10 cellular contexts compared by ENCODE assay signal in the genomic region with DNA sequence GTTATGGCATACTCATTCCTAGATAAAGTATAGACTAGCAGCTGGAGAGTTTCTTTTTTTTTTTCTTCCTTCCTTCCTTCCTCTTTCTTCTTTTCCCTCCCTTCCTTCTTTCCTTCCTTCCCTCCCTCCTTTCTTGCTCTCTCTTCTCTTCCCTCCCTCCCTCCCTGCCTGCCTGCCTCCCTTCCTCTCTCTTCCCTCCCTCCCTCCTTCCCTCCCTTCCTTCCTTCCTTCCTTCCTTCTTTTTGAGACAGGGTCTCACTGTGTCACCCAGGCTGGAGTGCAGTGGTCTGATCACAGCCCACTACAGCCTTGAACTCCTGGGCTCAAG. TPM values are rescaled to one million over a fixed set of nuclear protein-coding genes. Genes with fewer than 3 reads are reported as not detected.
DNase-seq lines count a peak whose midpoint lies in the region; ATAC-seq, FAIRE-seq and TF ChIP-seq lines count a peak whose summit lies in the region.
"Had no signal": no experiment of that assay in that cellular context is flagged by ENCODE, and none has a peak within 500 bp of the region (broad histone marks: within the 10 kb centered on the region; RNA-seq: fewer than 3 reads in every experiment).

No MANE protein-coding gene starts in this region.

- DNase-seq in K562 (ENCODE audit: extremely low read depth in 1 of 4, low spot score in 3 of 4) (no peak), left lung (no peak), SK-N-DZ (ENCODE audit: low spot score) (no peak), NCI-H1048 (lab: John Stamatoyannopoulos, UW) (no peak)
- DNase-seq: activated naive CD8-positive, alpha-beta T cell treated with anti-CD3 and anti-CD28 coated beads, Interleukin-2, amount 50 U/mL, for 24 hours had no signal

- no peak for TF ChIP-seq RAD21 in K562 (CRISPR knock-in tag; conservative IDR thresholded peaks at IDR 0.05 in 1 of 2, IDR thresholded peaks at IDR 0.05 in 1 of 2)

- POLR2A ChIA-PET in K562 (lab: Yijun Ruan, JAX), result interaction anchor here (0.6 to 1.2 kb wide), 2 partner anchors 12 to 35 kb away, joined by 3 read pairs; no protein-coding TSS in a partner anchor

- TF ChIP-seq CTCF in K562 (IDR thresholded peaks at IDR 0.05 in 2 of 3, conservative IDR thresholded peaks at IDR 0.05 in 1 of 3; ENCODE audit: insufficient read depth in 2 of 3, low read depth in 1 of 3, low read length in 3 of 3), result no peak
- no peak for TF ChIP-seq CTCF in left lung (IDR thresholded peaks at IDR 0.05)

- peaks cover 18% of the 10 kb centered on the region for H4K20me1 ChIP-seq in BLaER1
- H4K20me1 ChIP-seq in K562 (replicated peaks; ENCODE audit: control insufficient read depth, insufficient read depth, low read length), result no peaks in the 10 kb centered on the region

- H3K4me2 ChIP-seq in BLaER1 (peak overlapping the region; percentile 50), K562 (ENCODE audit: insufficient read depth, low read length) (no peak overlapping the region)

- no peak for FAIRE-seq in K562 (lab: Jason Lieb, UNC)

- H2AFZ ChIP-seq in K562 (ENCODE audit: low read depth, low read length), result no peak overlapping the region

- intact Hi-C loops in K562 (cut with micrococcal nuclease) (no loop called here), left lung (cut with DNase I) (no loop called here)

- H3K9me3 ChIP-seq in BLaER1, result no peaks in the 10 kb centered on the region
- no peaks in the 10 kb centered on the region for H3K9me3 ChIP-seq in K562 (replicated peaks; ENCODE audit: control insufficient read depth, insufficient read depth, low read depth, low read length)
- no peaks in the 10 kb centered on the region for H3K9me3 ChIP-seq in left lung

- H3K27me3 ChIP-seq in BLaER1, result no peaks in the 10 kb centered on the region
- no peaks in the 10 kb centered on the region for H3K27me3 ChIP-seq in K562 (ENCODE audit: control insufficient read depth in 2 of 2, insufficient read depth in 2 of 2, low read length in 2 of 2)
- no peaks in the 10 kb centered on the region for H3K27me3 ChIP-seq in left lung

- H3K36me3 ChIP-seq in BLaER1 (peaks cover 12% of the 10 kb centered on the region), K562 (ENCODE audit: control insufficient read depth, insufficient read depth, low read length) (0 out of 3 replicates have a peak, but pooled peaks cover 3% of the 10 kb centered on the region), left lung (no peaks in the 10 kb centered on the region)

- H3K4me1 ChIP-seq in BLaER1 (peaks cover 38% of the 10 kb centered on the region), K562 (replicated peaks in 1 of 2; ENCODE audit: control insufficient read depth in 2 of 2, insufficient read depth in 2 of 2, low read length in 2 of 2) (no peaks in the 10 kb centered on the region; a peak in 1 of 5 replicates), left lung (peaks cover 11 to 19% of the 10 kb centered on the region in 2 donors)

- H3K4me3 ChIP-seq in BLaER1, result no peak overlapping the region
- no peak overlapping the region for H3K4me3 ChIP-seq in K562
- H3K4me3 ChIP-seq in left lung, result no peak overlapping the region
- H3K4me3 ChIP-seq in skin epidermis, result no peak overlapping the region

- H3K27ac ChIP-seq in BLaER1, result no peak overlapping the region
- H3K27ac ChIP-seq in K562 (ENCODE audit: extremely low read depth, low read depth, low read length), result no peak overlapping the region
- peak overlapping the region; percentile 37 to 50 for H3K27ac ChIP-seq in left lung
- peak overlapping the region in 16 of 21 experiments; percentile 13 to 72 (median 59) for H3K27ac ChIP-seq in skin epidermis

- H3K9me1 ChIP-seq in K562 (ENCODE audit: control insufficient read depth, insufficient read depth, low read length), result no peaks in the 10 kb centered on the region

- CTCF ChIA-PET in K562 (lab: Yijun Ruan, JAX; ENCODE audit: low intra/inter-chr PET ratio), result no interaction called here

- no TSS peak for BruUV-seq in K562 (replicated peaks; lab: Mats Ljungman, UMichigan)

- H3K79me2 ChIP-seq in K562 (ENCODE audit: control insufficient read depth, insufficient read depth, low read length), result no peaks in the 10 kb centered on the region

- in situ Hi-C loops in K562 (cut with MboI), result no loop called here

- H3K9ac ChIP-seq in BLaER1 (no peak overlapping the region), K562 (ENCODE audit: insufficient read depth in 1 of 2, low read depth in 2 of 2, low read length in 2 of 2) (no peak overlapping the region)

- no peak for TF ChIP-seq EP300 in K562 (IDR thresholded peaks at IDR 0.05; ENCODE audit: low read length)

- TF ChIP-seq POLR2A in K562 (conservative IDR thresholded peaks at IDR 0.05), result no peak

- ATAC-seq in K562 (no peak), left lung (no peak), GM19463 (IDR thresholded peaks at IDR 0.05; ENCODE audit: unreplicated experiment) (no peak), GM21360 (IDR thresholded peaks at IDR 0.05; ENCODE audit: unreplicated experiment) (no peak)
- ATAC-seq: WTC11 had no signal

TF ChIP-seq in K562, 482 proteins besides CTCF, POLR2A, EP300 and RAD21 (continues in another document):
- no peak for TF ChIP-seq ZNF445 (CRISPR knock-in tag; IDR thresholded peaks at IDR 0.05; ENCODE audit: low read depth)

RNA-seq across cellular contexts. Expression of a gene that starts 7.0 kb away (rescaled TPM):
- total RNA-seq in K562 (2011; cell fraction: chromatin; rRNA removed; ENCODE audit: low replicate concordance), result 14.8 and 24.0 TPM in 2 replicates
- 8.5 and 12.0 TPM in 2 replicates for total RNA-seq in K562 (2011; cell fraction: nucleolus; rRNA removed)
- total RNA-seq in K562 (2011; cell fraction: nucleoplasm; rRNA removed), result 7.2 and 14.4 TPM in 2 replicates
- total RNA-seq in K562 (2014; rRNA removed) (6.9 and 15.5 TPM in 2 replicates), K562 (2014; rRNA removed; fragmentation: Illumina TruSeq; extraction: Trizol) (5.7 and 7.2 TPM in 2 replicates), K562 (2015; rRNA removed; fragmentation: Illumina TruSeq; extraction: Trizol) (6.3 TPM in 2 replicates), K562 (2021) (13.7 and 14.1 TPM in 2 replicates), left lung (10 to 100 TPM; 38.4 to 47.3 TPM)
- polyA plus RNA-seq in K562 (2011; rRNA removed) (7.6 and 9.5 TPM in 2 replicates), K562 (2014; fragmentation: Illumina TruSeq; extraction: Trizol) (3.4 and 3.9 TPM in 2 replicates), K562 (2014; fragmentation: Nextera tagmentation; extraction: Ambion mirVana) (1 to 10 TPM; 1.2 to 1.9 TPM), K562 (2014; rRNA removed) (4.1 and 4.4 TPM in 2 replicates)
- 4.5 and 4.8 TPM in 2 replicates for polyA plus RNA-seq in K562 (2011; cell fraction: cytosol; rRNA removed)
- 15.6 and 17.4 TPM in 2 replicates for polyA plus RNA-seq in K562 (2011; cell fraction: nucleus; rRNA removed)
- 2.5 and 4.1 TPM in 2 replicates for polyA plus RNA-seq in K562 (2012)
- polyA minus RNA-seq in K562 (2011; rRNA and poly(A)+ RNA removed), result 10.0 and 12.0 TPM in 2 replicates
- polyA minus RNA-seq in K562 (2011; cell fraction: cytosol; rRNA and poly(A)+ RNA removed), result 7.0 and 10.4 TPM in 2 replicates
- polyA minus RNA-seq in K562 (2011; cell fraction: nucleus; rRNA and poly(A)+ RNA removed), result 4.4 and 10.4 TPM in 2 replicates
- 5.9 and 8.4 TPM in 2 replicates for polyA plus RNA-seq in SK-N-DZ (2014; cell fraction: cytosol; rRNA removed)
- 5.8 and 8.8 TPM in 2 replicates for polyA plus RNA-seq in SK-N-DZ (2014; cell fraction: nucleus; rRNA removed)

RNA-seq across cellular contexts. Expression of a gene that starts 47.5 kb away (rescaled TPM):
- total RNA-seq in K562 (2011; cell fraction: chromatin; rRNA removed; ENCODE audit: low replicate concordance), result 147 and 152 TPM in 2 replicates
- total RNA-seq in K562 (2011; cell fraction: nucleolus; rRNA removed), result 65.1 and 69.4 TPM in 2 replicates
- total RNA-seq in K562 (2011; cell fraction: nucleoplasm; rRNA removed), result 79.9 and 80.1 TPM in 2 replicates
- 46.1 and 51.8 TPM in 2 replicates for total RNA-seq in K562 (2014; rRNA removed)
- total RNA-seq in K562 (2014; rRNA removed; fragmentation: Illumina TruSeq; extraction: Trizol), result 49.8 and 53.7 TPM in 2 replicates
- total RNA-seq in K562 (2015; rRNA removed; fragmentation: Illumina TruSeq; extraction: Trizol), result 50.7 and 55.3 TPM in 2 replicates
- 140 and 145 TPM in 2 replicates for total RNA-seq in K562 (2021)
- polyA plus RNA-seq in K562 (2011; rRNA removed), result 134 and 203 TPM in 2 replicates
- polyA plus RNA-seq in K562 (2011; cell fraction: cytosol; rRNA removed), result 143 and 174 TPM in 2 replicates
- 104 TPM in 2 replicates for polyA plus RNA-seq in K562 (2011; cell fraction: nucleus; rRNA removed)
- 83.1 and 121 TPM in 2 replicates for polyA plus RNA-seq in K562 (2012)
- 157 and 191 TPM in 2 replicates for polyA plus RNA-seq in K562 (2014; fragmentation: Illumina TruSeq; extraction: Trizol)
- polyA plus RNA-seq in K562 (2014; fragmentation: Nextera tagmentation; extraction: Ambion mirVana), result 100 to 1,000 TPM; 152 to 195 TPM
- 116 and 138 TPM in 2 replicates for polyA plus RNA-seq in K562 (2014; rRNA removed)
- polyA minus RNA-seq in K562 (2011; rRNA and poly(A)+ RNA removed), result 216 and 350 TPM in 2 replicates
- polyA minus RNA-seq in K562 (2011; cell fraction: cytosol; rRNA and poly(A)+ RNA removed), result 68.4 and 96.7 TPM in 2 replicates
- polyA minus RNA-seq in K562 (2011; cell fraction: nucleus; rRNA and poly(A)+ RNA removed), result 32.4 and 52.9 TPM in 2 replicates
- total RNA-seq in left lung, result 10 to 100 TPM; 24.7 to 45.5 TPM
- 22.8 and 30.1 TPM in 2 replicates for polyA plus RNA-seq in SK-N-DZ (2014; cell fraction: cytosol; rRNA removed)
- 33.6 and 43.8 TPM in 2 replicates for polyA plus RNA-seq in SK-N-DZ (2014; cell fraction: nucleus; rRNA removed)

RNA-seq across cellular contexts. Expression of a gene that starts 47.6 kb away (rescaled TPM):
- total RNA-seq in K562 (2011; cell fraction: chromatin; rRNA removed; ENCODE audit: low replicate concordance), result 68.1 and 102 TPM in 2 replicates
- total RNA-seq in K562 (2011; cell fraction: nucleolus; rRNA removed), result 51.5 and 64.2 TPM in 2 replicates
- 54.0 and 55.2 TPM in 2 replicates for total RNA-seq in K562 (2011; cell fraction: nucleoplasm; rRNA removed)
- total RNA-seq in K562 (2014; rRNA removed), result 45.9 and 54.0 TPM in 2 replicates
- total RNA-seq in K562 (2014; rRNA removed; fragmentation: Illumina TruSeq; extraction: Trizol), result 99.5 and 108 TPM in 2 replicates
- total RNA-seq in K562 (2015; rRNA removed; fragmentation: Illumina TruSeq; extraction: Trizol), result 108 and 114 TPM in 2 replicates
- total RNA-seq in K562 (2021), result 115 and 118 TPM in 2 replicates
- 113 and 137 TPM in 2 replicates for polyA plus RNA-seq in K562 (2011; rRNA removed)
- polyA plus RNA-seq in K562 (2011; cell fraction: cytosol; rRNA removed), result 152 and 175 TPM in 2 replicates
- polyA plus RNA-seq in K562 (2011; cell fraction: nucleus; rRNA removed), result 68.8 and 84.4 TPM in 2 replicates
- 104 and 123 TPM in 2 replicates for polyA plus RNA-seq in K562 (2012)
- 163 and 199 TPM in 2 replicates for polyA plus RNA-seq in K562 (2014; fragmentation: Illumina TruSeq; extraction: Trizol)
- 10 to 100 TPM; 20.2 to 21.5 TPM for polyA plus RNA-seq in K562 (2014; fragmentation: Nextera tagmentation; extraction: Ambion mirVana)
- 119 and 135 TPM in 2 replicates for polyA plus RNA-seq in K562 (2014; rRNA removed)
- polyA minus RNA-seq in K562 (2011; rRNA and poly(A)+ RNA removed), result 72.2 and 93.8 TPM in 2 replicates
- 58.9 and 64.5 TPM in 2 replicates for polyA minus RNA-seq in K562 (2011; cell fraction: cytosol; rRNA and poly(A)+ RNA removed)
- polyA minus RNA-seq in K562 (2011; cell fraction: nucleus; rRNA and poly(A)+ RNA removed), result 16.3 and 30.5 TPM in 2 replicates
- total RNA-seq in left lung, result 10 to 100 TPM; 93.4 to 94.1 TPM
- 135 and 144 TPM in 2 replicates for polyA plus RNA-seq in SK-N-DZ (2014; cell fraction: cytosol; rRNA removed)
- polyA plus RNA-seq in SK-N-DZ (2014; cell fraction: nucleus; rRNA removed), result 91.1 and 114 TPM in 2 replicates

Comparison
In these comparisons a context has a peak if more than half of its experiments do, and no peak if none do; other contexts are left out.
1. H3K27ac ChIP-seq: peak in left lung (2 of 2) and skin epidermis (16 of 21); none in BLaER1 (single experiment) and K562 (single experiment).